In the genomic region with DNA sequence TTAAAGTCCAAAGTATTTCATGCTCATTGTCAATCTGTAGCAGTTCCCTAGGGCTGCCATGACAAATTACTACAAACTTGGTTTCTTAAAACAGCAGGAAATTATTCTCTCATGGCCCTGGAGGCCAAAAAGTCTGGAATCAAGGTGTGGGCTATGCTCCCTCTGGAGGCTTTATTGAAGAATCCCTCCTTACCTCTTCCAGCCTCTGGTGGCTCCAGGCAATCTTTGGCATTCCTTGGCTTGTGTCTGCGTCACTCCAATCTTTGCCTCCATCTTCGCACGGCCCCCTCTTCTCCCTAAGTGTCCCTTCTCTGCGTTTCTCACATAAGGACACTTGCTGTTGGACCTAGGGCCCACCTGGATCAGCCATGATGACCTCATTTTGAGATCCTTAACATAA, we compare ENCODE assay signal across 17 cellular contexts.
DNase-seq lines count a peak whose midpoint lies in the region; ATAC-seq and TF ChIP-seq lines count a peak whose summit lies in the region.
"Had no signal": no experiment of that assay in that cellular context is flagged by ENCODE, and none has a peak within 500 bp of the region (broad histone marks: within the 10 kb centered on the region; RNA-seq: fewer than 3 reads in every experiment).

No MANE protein-coding gene starts in this region.

- peak overlapping the region; percentile 32 for H3K27ac Mint-ChIP-seq in activated T-cell treated with anti-CD3 and anti-CD28 coated beads, Interleukin-2, amount 50 U/mL, for 72 hours
- H3K27ac Mint-ChIP-seq in stimulated activated effector memory CD8-positive, alpha-beta T cell treated with anti-CD3 and anti-CD28 coated beads, Interleukin-12 subunit alpha, Interleukin-12 subunit beta, amount 100 ng/mL, for 72 hours, result peak overlapping the region; percentile 93
- H3K27ac Mint-ChIP-seq: IgD-negative memory B cell had no signal

- H2AFZ ChIP-seq in fibroblast of lung (ENCODE audit: low read length), result no peak overlapping the region

- peaks cover 1 to 3% of the 10 kb centered on the region in 2 donors for H3K9me3 Mint-ChIP-seq in activated T-cell treated with anti-CD3 and anti-CD28 coated beads, Interleukin-2, amount 50 U/mL, for 72 hours
- H3K9me3 Mint-ChIP-seq in activated T-cell treated with anti-CD3 and anti-CD28 coated beads, Interleukin-2, amount 50 U/mL, for 4 hours, result peaks cover 7% of the 10 kb centered on the region
- peaks cover 6% of the 10 kb centered on the region for H3K9me3 Mint-ChIP-seq in stimulated activated effector memory CD8-positive, alpha-beta T cell treated with anti-CD3 and anti-CD28 coated beads, Interleukin-12 subunit alpha, Interleukin-12 subunit beta, amount 100 ng/mL, for 72 hours
- H3K9me3 Mint-ChIP-seq: IgD-negative memory B cell had no signal

- H3K4me3 ChIP-seq in RWPE2 (ENCODE audit: severe bottlenecking) (no peak overlapping the region), fibroblast of lung (replicated peaks in 1 of 4; ENCODE audit: control extremely low read depth in 1 of 4, insufficient read depth in 1 of 4, low read depth in 3 of 4, low read length in 4 of 4) (no peak overlapping the region), testis (no peak overlapping the region)
- H3K4me3 ChIP-seq: colonic mucosa, heart right ventricle, vagina had no signal

- H3K4me2 ChIP-seq in fibroblast of lung (ENCODE audit: extremely low read depth, insufficient read depth, low read length), result no peak overlapping the region

- TF ChIP-seq POLR2A in testis (IDR thresholded peaks at IDR 0.05), result no peak

- H3K4me1 ChIP-seq in RWPE2 (ENCODE audit: insufficient read depth, poor library complexity, severe bottlenecking) (peaks cover 38% of the 10 kb centered on the region), fibroblast of lung (ENCODE audit: control insufficient read depth, extremely low read depth, insufficient read depth, low read length) (peaks cover 25% of the 10 kb centered on the region), testis (no peaks in the 10 kb centered on the region)
- H3K4me1 ChIP-seq: colonic mucosa had no signal

- no peaks in the 10 kb centered on the region for H3K9me3 ChIP-seq in RWPE2 (ENCODE audit: severe bottlenecking)
- no peaks in the 10 kb centered on the region for H3K9me3 ChIP-seq in fibroblast of lung (ENCODE audit: control insufficient read depth, insufficient read depth, low read depth, low read length)
- no peaks in the 10 kb centered on the region for H3K9me3 ChIP-seq in testis
- H3K9me3 ChIP-seq: colonic mucosa, vagina had no signal

- peaks cover 15% of the 10 kb centered on the region for H3K27me3 Mint-ChIP-seq in activated T-cell treated with anti-CD3 and anti-CD28 coated beads, Interleukin-2, amount 50 U/mL, for 72 hours (ENCODE audit: low read depth)
- H3K27me3 Mint-ChIP-seq in activated T-cell treated with anti-CD3 and anti-CD28 coated beads, Interleukin-2, amount 50 U/mL, for 4 hours (ENCODE audit: low read depth), result peaks cover 3% of the 10 kb centered on the region

- WGBS in testis, 2 donors, result 96% methylated on average over 4 of the region's 4 CpGs

- no peaks in the 10 kb centered on the region for H4K20me1 ChIP-seq in fibroblast of lung (ENCODE audit: control insufficient read depth, extremely low read depth, insufficient read depth, low read length)

- no peaks in the 10 kb centered on the region for H3K36me3 ChIP-seq in RWPE2 (ENCODE audit: low read depth)
- H3K36me3 ChIP-seq in fibroblast of lung (ENCODE audit: control insufficient read depth, insufficient read depth, low read length), result no peaks in the 10 kb centered on the region
- H3K36me3 ChIP-seq in testis (ENCODE audit: low read depth, missing control alignments), result no peaks in the 10 kb centered on the region
- H3K36me3 ChIP-seq: colonic mucosa, heart right ventricle, vagina had no signal

- H3K27ac ChIP-seq in RWPE2 (ENCODE audit: poor library complexity, severe bottlenecking) (peak overlapping the region; percentile 4), fibroblast of lung (ENCODE audit: insufficient read depth, low read length) (peak overlapping the region; percentile 22), testis (no peak overlapping the region)
- H3K27ac ChIP-seq: colonic mucosa, epithelial cell of prostate, heart right ventricle, vagina had no signal

- peak overlapping the region; percentile 32 to 44 for H3K4me3 Mint-ChIP-seq in activated T-cell treated with anti-CD3 and anti-CD28 coated beads, Interleukin-2, amount 50 U/mL, for 72 hours
- no peak overlapping the region for H3K4me3 Mint-ChIP-seq in activated T-cell treated with anti-CD3 and anti-CD28 coated beads, Interleukin-2, amount 50 U/mL, for 4 hours
- H3K4me3 Mint-ChIP-seq in stimulated activated effector memory CD8-positive, alpha-beta T cell treated with anti-CD3 and anti-CD28 coated beads, Interleukin-12 subunit alpha, Interleukin-12 subunit beta, amount 100 ng/mL, for 72 hours, result peak overlapping the region; percentile 28
- H3K4me3 Mint-ChIP-seq: IgD-negative memory B cell had no signal

- H3K36me3 Mint-ChIP-seq in activated T-cell treated with anti-CD3 and anti-CD28 coated beads, Interleukin-2, amount 50 U/mL, for 72 hours (ENCODE audit: insufficient read depth in 2 of 2), result no peaks in the 10 kb centered on the region
- no peaks in the 10 kb centered on the region for H3K36me3 Mint-ChIP-seq in activated T-cell treated with anti-CD3 and anti-CD28 coated beads, Interleukin-2, amount 50 U/mL, for 4 hours (ENCODE audit: insufficient read depth)
- H3K36me3 Mint-ChIP-seq in stimulated activated effector memory CD8-positive, alpha-beta T cell treated with anti-CD3 and anti-CD28 coated beads, Interleukin-12 subunit alpha, Interleukin-12 subunit beta, amount 100 ng/mL, for 72 hours, result peaks cover 16% of the 10 kb centered on the region

- H3K9ac ChIP-seq in fibroblast of lung (ENCODE audit: insufficient read depth, low read length), result no peak overlapping the region

- intact Hi-C loops in testis (cut with DNase I; ENCODE audit: low total_unique reads), result no loop called here

- ATAC-seq in activated T-cell treated with anti-CD3 and anti-CD28 coated beads, Interleukin-2, amount 50 U/mL, for 72 hours (replicated peaks in 1 of 2), result no peak
- no peak for ATAC-seq in activated T-cell treated with anti-CD3 and anti-CD28 coated beads, Interleukin-2, amount 50 U/mL, for 4 hours
- ATAC-seq in RWPE2 (ENCODE audit: low read depth), result no peak
- no peak for ATAC-seq in stimulated activated effector memory CD8-positive, alpha-beta T cell treated with anti-CD3 and anti-CD28 coated beads, Interleukin-12 subunit alpha, Interleukin-12 subunit beta, amount 100 ng/mL, for 72 hours
- ATAC-seq in HG02588 (IDR thresholded peaks at IDR 0.05; ENCODE audit: unreplicated experiment), result no peak

- no peak for TF ChIP-seq CTCF in RWPE2 (IDR thresholded peaks at IDR 0.05; ENCODE audit: poor library complexity, severe bottlenecking)
- TF ChIP-seq CTCF in fibroblast of lung (conservative IDR thresholded peaks at IDR 0.05 in 1 of 2, IDR thresholded peaks at IDR 0.05 in 1 of 2; ENCODE audit: low read depth in 1 of 2, low read length in 2 of 2), result no peak
- no peak for TF ChIP-seq CTCF in testis (IDR thresholded peaks at IDR 0.05)

- H3K27me3 ChIP-seq in RWPE2 (ENCODE audit: insufficient read depth, poor library complexity, severe bottlenecking), result no peaks in the 10 kb centered on the region
- H3K27me3 ChIP-seq in fibroblast of lung (ENCODE audit: control insufficient read depth, insufficient read depth, low read length), result no peaks in the 10 kb centered on the region
- no peaks in the 10 kb centered on the region for H3K27me3 ChIP-seq in testis
- H3K27me3 ChIP-seq: colonic mucosa, vagina had no signal

- DNase-seq in activated T-cell treated with anti-CD3 and anti-CD28 coated beads, Interleukin-2, amount 50 U/mL, for 72 hours, result no peak
- no peak for DNase-seq in activated T-cell treated with anti-CD3 and anti-CD28 coated beads, Interleukin-2, amount 50 U/mL, for 4 hours
- DNase-seq in RWPE2 (ENCODE audit: low spot score) (no peak), fibroblast of lung (ENCODE audit: low read depth in 2 of 2) (no peak), HUDEP-2 (lab: John Stamatoyannopoulos, UW; ENCODE audit: unreplicated experiment in 76 of 76) (no peak), testis (no peak)
- no peak for DNase-seq in stimulated activated effector memory CD8-positive, alpha-beta T cell treated with anti-CD3 and anti-CD28 coated beads, Interleukin-12 subunit alpha, Interleukin-12 subunit beta, amount 100 ng/mL, for 72 hours (ENCODE audit: low spot score in 2 of 2)
- DNase-seq: anterior cingulate cortex, colonic mucosa, COR-L47, heart right ventricle, NCI-H2081 treated with DMSO at 0.1 percent for 48 hours, occipital lobe had no signal

- peaks cover 81% of the 10 kb centered on the region for H3K4me1 Mint-ChIP-seq in activated T-cell treated with anti-CD3 and anti-CD28 coated beads, Interleukin-2, amount 50 U/mL, for 72 hours (ENCODE audit: low read depth)
- peaks cover 63% of the 10 kb centered on the region for H3K4me1 Mint-ChIP-seq in activated T-cell treated with anti-CD3 and anti-CD28 coated beads, Interleukin-2, amount 50 U/mL, for 4 hours (ENCODE audit: low read depth)
- H3K4me1 Mint-ChIP-seq in stimulated activated effector memory CD8-positive, alpha-beta T cell treated with anti-CD3 and anti-CD28 coated beads, Interleukin-12 subunit alpha, Interleukin-12 subunit beta, amount 100 ng/mL, for 72 hours, result peaks cover 91% of the 10 kb centered on the region

- H3K79me2 ChIP-seq in fibroblast of lung (ENCODE audit: control insufficient read depth, insufficient read depth, low read length), result no peaks in the 10 kb centered on the region

Comparison
In these comparisons a context has a peak if more than half of its experiments do, and no peak if none do; other contexts are left out.
1. H3K27ac ChIP-seq: peak in RWPE2 (single experiment) and fibroblast of lung (single experiment); none in testis (0 of 2).